ENCODE assay signal across 23 cellular contexts in genomic region chr20:44632103-44632752, GRCh38.
A peak's percentile ranks its signal among the peaks of the same experiment; 100 is the strongest.
DNase-seq lines count a peak whose midpoint lies in the region; ATAC-seq and TF ChIP-seq lines count a peak whose summit lies in the region.
"Had no signal": no experiment of that assay in that cellular context is flagged by ENCODE, and none has a peak within 500 bp of the region (broad histone marks: within the 10 kb centered on the region; RNA-seq: fewer than 3 reads in every experiment).

No MANE protein-coding gene starts in this region.

- no peak for TF ChIP-seq CTCF in nephron (IDR thresholded peaks at IDR 0.05; ENCODE audit: unreplicated experiment in 3 of 3)

- H3K36me3 Mint-ChIP-seq in nephron (ENCODE audit: low read depth) = no peaks in the 10 kb centered on the region

- H4K20me1 ChIP-seq in BLaER1 treated with 17β-estradiol and CSF1 and Interleukin-3, amounts not matched to agents 10 nM and 100 nM = peaks cover 0 to 25% (median 0%) of the 10 kb centered on the region in 11 experiments; a peak in 9 of 22 replicates

- H3K4me2 ChIP-seq in BLaER1 treated with 17β-estradiol and CSF1 and Interleukin-3, amounts not matched to agents 10 nM and 100 nM = peak overlapping the region in 9 of 11 experiments; percentile 4 to 58 (median 39); a peak in 13 of 22 replicates
- H3K4me2 ChIP-seq: A549, PC-9 had no signal

- peaks cover 73 to 99% (median 97%) of the 10 kb centered on the region in 11 experiments for H3K36me3 ChIP-seq in BLaER1 treated with 17β-estradiol and CSF1 and Interleukin-3, amounts not matched to agents 10 nM and 100 nM

- peaks cover 21% of the 10 kb centered on the region for H3K4me1 Mint-ChIP-seq in nephron

- peaks cover 7% of the 10 kb centered on the region for H3K27me3 Mint-ChIP-seq in nephron (ENCODE audit: low read depth)

- H3K9ac ChIP-seq in BLaER1 treated with 17β-estradiol and CSF1 and Interleukin-3, amounts not matched to agents 10 nM and 100 nM = peak overlapping the region in 4 of 11 experiments; percentile 27 to 58 (median 44); a peak in 5 of 22 replicates

- no peaks in the 10 kb centered on the region for H3K9me3 ChIP-seq in BLaER1 treated with 17β-estradiol and CSF1 and Interleukin-3, amounts not matched to agents 10 nM and 100 nM (replicated peaks in 1 of 11)
- H3K9me3 ChIP-seq: A549, body of pancreas, esophagus squamous epithelium, SJSA1 had no signal

- DNase-seq in NCI-H82 (lab: John Stamatoyannopoulos, UW) = peak; percentile 63
- no peak for DNase-seq in NCI-H82 treated with DMSO at 0.1 percent for 48 hours (lab: John Stamatoyannopoulos, UW; ENCODE audit: unreplicated experiment)
- DNase-seq in NCI-H69 (lab: John Stamatoyannopoulos, UW) = peak; percentile 22
- DNase-seq in SHP77 (lab: John Stamatoyannopoulos, UW) = no peak
- no peak for DNase-seq in NCI-H2029 (lab: John Stamatoyannopoulos, UW)
- DNase-seq: activated gamma-delta T cell; body of pancreas; C1 segment of cervical spinal cord; effector CD8-positive, alpha-beta T cell; esophagus squamous epithelium; NCI-H146; NCI-H226; PC-9; stimulated activated CD4-positive, alpha-beta T cell treated with anti-CD3 and anti-CD28 coated beads, Interleukin-4, amount 100 ng/mL, for 1 hour; stimulated activated naive CD8-positive, alpha-beta T cell treated with anti-CD3 and anti-CD28 coated beads, Interleukin-15, Interleukin-2, amounts not matched to agents 100 U/mL and 50 U/mL, for 24 hours; trophoblast cell had no signal

- H3K27ac Mint-ChIP-seq in nephron = peak overlapping the region; percentile 71 to 92 (median 82)

- ATAC-seq in HG03039 (IDR thresholded peaks at IDR 0.05; ENCODE audit: unreplicated experiment) = no peak
- ATAC-seq: A549, body of pancreas had no signal

- H3K4me3 Mint-ChIP-seq in nephron = no peak overlapping the region

- peaks cover 0 to 33% (median 21%) of the 10 kb centered on the region in 10 experiments; a peak in 16 of 20 replicates for H3K4me1 ChIP-seq in BLaER1 treated with 17β-estradiol and CSF1 and Interleukin-3, amounts not matched to agents 10 nM and 100 nM
- H3K4me1 ChIP-seq: A549, SJSA1 had no signal

- H3K4me3 ChIP-seq in BLaER1 treated with 17β-estradiol and CSF1 and Interleukin-3, amounts not matched to agents 10 nM and 100 nM = no peak overlapping the region
- H3K4me3 ChIP-seq: A549, body of pancreas, esophagus squamous epithelium, PC-9, SJSA1 had no signal

- H3K27me3 ChIP-seq in BLaER1 treated with 17β-estradiol and CSF1 and Interleukin-3, amounts not matched to agents 10 nM and 100 nM = no peaks in the 10 kb centered on the region
- H3K27me3 ChIP-seq: body of pancreas, esophagus squamous epithelium, SJSA1 had no signal

- no peaks in the 10 kb centered on the region for H3K9me3 Mint-ChIP-seq in nephron

- H3K27ac ChIP-seq in BLaER1 treated with 17β-estradiol and CSF1 and Interleukin-3, amounts not matched to agents 10 nM and 100 nM = peak overlapping the region in 9 of 11 experiments; percentile 6 to 58 (median 30); a peak in 14 of 22 replicates
- H3K27ac ChIP-seq: A549, body of pancreas, HL-60, PC-9, SJSA1, VCaP had no signal

Comparison
In these comparisons a context has a peak if more than half of its experiments do, and no peak if none do; other contexts are left out.
1. DNase-seq: peak in NCI-H82 (single experiment) and NCI-H69 (single experiment); none in NCI-H82 treated with DMSO at 0.1 percent for 48 hours (single experiment), SHP77 (0 of 2) and NCI-H2029 (single experiment).